ENCODE assay signal across 37 cellular contexts in the genomic region with DNA sequence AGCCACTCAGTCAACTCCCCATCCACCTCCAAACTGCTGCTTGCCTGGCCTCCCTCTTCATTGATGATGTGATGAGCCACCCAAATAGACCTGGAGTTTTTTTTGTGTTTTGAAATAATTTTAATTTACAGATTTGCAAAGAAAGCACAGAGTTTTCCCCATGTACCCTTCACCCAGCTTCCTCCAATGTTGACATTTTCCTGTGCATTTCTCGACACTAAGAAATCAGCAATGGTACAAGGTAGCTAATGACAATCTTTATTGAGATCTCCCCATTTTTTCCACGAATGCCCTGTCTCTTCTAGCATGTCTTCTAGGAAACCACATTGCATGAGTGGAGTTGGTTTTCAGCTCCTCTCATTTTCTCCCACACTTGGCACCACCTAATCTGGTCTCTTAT. TPM values are rescaled to one million over a fixed set of nuclear protein-coding genes. Genes with fewer than 3 reads are reported as not detected.
"Had no signal": no experiment of that assay in that cellular context is flagged by ENCODE, and none has a peak within 500 bp of the region (broad histone marks: within the 10 kb centered on the region; RNA-seq: fewer than 3 reads in every experiment).

No MANE protein-coding gene starts in this region.

- H3K4me3 ChIP-seq: MG63 had no signal

- H3K36me3 ChIP-seq: MG63 had no signal

- H3K27me3 ChIP-seq: MG63 had no signal

- DNase-seq: Karpas-422, Kasumi-1, MG63, MM.1S, MV-4-11, NCI-H1048, NCI-H1092, NCI-H1092 treated with DMSO at 0.1 percent for 48 hours, NCI-H1105, NCI-H1105 treated with DMSO at 0.1 percent for 48 hours, NCI-H1417, NCI-H1417 treated with DMSO at 0.1 percent for 48 hours, NCI-H1436, NCI-H1436 treated with DMSO at 0.1 percent for 48 hours, NCI-H146, NCI-H1694, NCI-H1694 treated with DMSO at 0.1 percent for 48 hours, NCI-H187, NCI-H187 treated with DMSO at 0.1 percent for 48 hours, NCI-H1930, NCI-H2029, NCI-H2029 treated with DMSO at 0.1 percent for 48 hours, NCI-H2081, NCI-H2081 treated with DMSO at 0.1 percent for 48 hours, NCI-H2107, NCI-H2171, NCI-H2171 treated with DMSO at 0.1 percent for 48 hours, NCI-H2227 treated with DMSO at 0.1 percent for 48 hours, NCI-H226, NCI-H345, NCI-H446, NCI-H446 treated with DMSO at 0.1 percent for 48 hours, NCI-H510A had no signal

- H3K27ac ChIP-seq: KMS-11 had no signal

- H3K9me3 ChIP-seq: MG63 had no signal

RNA-seq across cellular contexts. Expression of gene PPP1R14C, which starts 30.1 kb away (rescaled TPM):
- total RNA-seq: LHCN-M2, M059J, NCI-H460 had no signal
